Comparison of ENCODE assay signal across 1 cellular context in the genomic region with DNA sequence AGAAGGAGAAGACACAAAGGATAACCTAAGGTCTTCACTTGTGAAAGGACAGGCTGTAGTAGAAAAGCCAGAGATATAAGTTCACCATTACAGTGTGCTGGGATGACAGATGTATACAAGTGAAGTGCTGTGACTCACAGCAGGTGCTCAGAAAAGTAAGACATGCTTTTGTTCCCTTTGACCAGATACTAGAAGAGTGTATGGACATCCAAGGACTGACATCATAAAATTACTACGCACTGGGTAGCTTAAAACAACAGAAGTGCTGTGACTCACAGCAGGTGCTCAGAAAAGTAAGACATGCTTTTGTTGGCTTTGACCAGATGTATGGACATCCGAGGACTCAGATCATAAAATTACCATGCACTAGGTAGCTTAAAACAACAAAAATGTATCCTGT.
TF ChIP-seq lines count a peak whose summit lies in the region.

No MANE protein-coding gene starts in this region.

TF ChIP-seq in HEK293, 187 proteins besides CTCF, POLR2A, EP300 and RAD21 (continued from another document):
- TF ChIP-seq, protein P1, sequence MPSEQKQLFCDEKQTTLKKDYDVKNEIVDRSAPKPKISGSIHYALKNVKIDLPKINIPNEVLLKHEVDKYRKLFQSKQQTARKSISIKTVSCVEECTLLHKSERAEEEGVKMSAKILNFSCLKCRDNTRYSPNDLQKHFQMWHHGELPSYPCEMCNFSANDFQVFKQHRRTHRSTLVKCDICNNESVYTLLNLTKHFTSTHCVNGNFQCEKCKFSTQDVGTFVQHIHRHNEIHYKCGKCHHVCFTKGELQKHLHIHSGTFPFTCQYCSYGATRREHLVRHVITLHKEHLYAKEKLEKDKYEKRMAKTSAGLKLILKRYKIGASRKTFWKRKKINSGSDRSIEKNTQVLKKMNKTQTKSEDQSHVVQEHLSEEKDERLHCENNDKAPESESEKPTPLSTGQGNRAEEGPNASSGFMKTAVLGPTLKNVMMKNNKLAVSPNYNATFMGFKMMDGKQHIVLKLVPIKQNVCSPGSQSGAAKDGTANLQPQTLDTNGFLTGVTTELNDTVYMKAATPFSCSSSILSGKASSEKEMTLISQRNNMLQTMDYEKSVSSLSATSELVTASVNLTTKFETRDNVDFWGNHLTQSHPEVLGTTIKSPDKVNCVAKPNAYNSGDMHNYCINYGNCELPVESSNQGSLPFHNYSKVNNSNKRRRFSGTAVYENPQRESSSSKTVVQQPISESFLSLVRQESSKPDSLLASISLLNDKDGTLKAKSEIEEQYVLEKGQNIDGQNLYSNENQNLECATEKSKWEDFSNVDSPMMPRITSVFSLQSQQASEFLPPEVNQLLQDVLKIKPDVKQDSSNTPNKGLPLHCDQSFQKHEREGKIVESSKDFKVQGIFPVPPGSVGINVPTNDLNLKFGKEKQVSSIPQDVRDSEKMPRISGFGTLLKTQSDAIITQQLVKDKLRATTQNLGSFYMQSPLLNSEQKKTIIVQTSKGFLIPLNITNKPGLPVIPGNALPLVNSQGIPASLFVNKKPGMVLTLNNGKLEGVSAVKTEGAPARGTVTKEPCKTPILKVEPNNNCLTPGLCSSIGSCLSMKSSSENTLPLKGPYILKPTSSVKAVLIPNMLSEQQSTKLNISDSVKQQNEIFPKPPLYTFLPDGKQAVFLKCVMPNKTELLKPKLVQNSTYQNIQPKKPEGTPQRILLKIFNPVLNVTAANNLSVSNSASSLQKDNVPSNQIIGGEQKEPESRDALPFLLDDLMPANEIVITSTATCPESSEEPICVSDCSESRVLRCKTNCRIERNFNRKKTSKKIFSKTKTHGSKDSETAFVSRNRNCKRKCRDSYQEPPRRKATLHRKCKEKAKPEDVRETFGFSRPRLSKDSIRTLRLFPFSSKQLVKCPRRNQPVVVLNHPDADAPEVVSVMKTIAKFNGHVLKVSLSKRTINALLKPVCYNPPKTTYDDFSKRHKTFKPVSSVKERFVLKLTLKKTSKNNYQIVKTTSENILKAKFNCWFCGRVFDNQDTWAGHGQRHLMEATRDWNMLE (tag by site-specific recombination; conservative IDR thresholded peaks at IDR 0.05; ENCODE audit: low read depth), result no peak
- no peak for TF ChIP-seq ZNF621 (tag by site-specific recombination; IDR thresholded peaks at IDR 0.05)
- TF ChIP-seq ZNF530 (tag by site-specific recombination; IDR thresholded peaks at IDR 0.05; ENCODE audit: low read depth), result no peak
- TF ChIP-seq ZNF629 (tag by site-specific recombination; IDR thresholded peaks at IDR 0.05), result peak; percentile 58
